ENCODE assay signal across 11 cellular contexts in the genomic region with DNA sequence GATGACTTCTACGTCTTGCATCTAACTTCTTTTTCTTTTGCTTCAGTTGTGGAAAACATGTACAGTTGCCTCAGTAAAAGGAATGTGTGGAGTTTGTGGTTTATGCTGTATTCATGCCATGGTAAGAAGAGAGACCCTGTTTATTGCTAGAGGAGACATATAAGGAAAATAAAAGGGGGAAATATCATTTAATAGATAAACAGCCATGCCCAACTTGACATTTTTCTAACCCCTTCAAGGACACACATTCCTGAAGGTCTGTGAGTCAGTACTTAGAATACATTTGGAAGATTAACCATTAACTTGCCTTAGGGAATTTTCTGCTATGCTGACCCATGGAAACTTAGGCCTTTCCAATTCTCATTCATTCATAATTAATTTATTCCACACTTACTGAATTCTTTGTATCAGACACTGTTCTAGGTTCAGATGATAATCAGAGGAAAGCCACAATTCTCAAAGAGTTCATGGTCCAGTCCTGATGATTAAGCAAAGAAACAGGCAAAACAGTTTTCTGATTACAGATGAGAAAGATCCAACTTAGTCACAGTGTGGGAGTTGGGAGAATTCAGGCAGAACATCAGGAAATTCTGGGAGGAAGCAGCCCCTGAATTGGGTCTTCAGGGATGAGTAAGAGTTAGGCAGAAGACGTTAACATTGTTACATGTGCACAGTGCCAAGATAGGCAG.
DNase-seq lines count a peak whose midpoint lies in the region; TF ChIP-seq lines count a peak whose summit lies in the region.
"Had no signal": no experiment of that assay in that cellular context is flagged by ENCODE, and none has a peak within 500 bp of the region (broad histone marks: within the 10 kb centered on the region; RNA-seq: fewer than 3 reads in every experiment).

No MANE protein-coding gene starts in this region.

- peak overlapping the region; percentile 63 for H3K9ac ChIP-seq in SK-N-SH

- POLR2A ChIA-PET in SK-N-SH (lab: Yijun Ruan, JAX) = no interaction called here

- no peaks in the 10 kb centered on the region for H4K20me1 ChIP-seq in SK-N-SH (ENCODE audit: insufficient read depth)

- H3K4me1 ChIP-seq in SK-N-SH (ENCODE audit: control insufficient read depth in 1 of 2, insufficient read depth in 2 of 2, low read depth in 1 of 2, low read length in 1 of 2) = peaks cover 17 to 32% of the 10 kb centered on the region in 2 experiments

- H3K4me2 ChIP-seq in SK-N-SH = peak overlapping the region; percentile 61

- peaks cover 47% of the 10 kb centered on the region for H3F3A ChIP-seq in SK-N-SH (replicated peaks; ENCODE audit: insufficient read depth)

- H3K27ac Mint-ChIP-seq in activated naive CD4-positive, alpha-beta T cell treated with anti-CD3 and anti-CD28 coated beads for 36 hours = no peak overlapping the region

- H2AFZ ChIP-seq in SK-N-SH (ENCODE audit: low read depth) = no peak overlapping the region

- no peaks in the 10 kb centered on the region for H3K9me3 Mint-ChIP-seq in activated naive CD4-positive, alpha-beta T cell treated with anti-CD3 and anti-CD28 coated beads for 36 hours

- no peaks in the 10 kb centered on the region for H3K36me3 Mint-ChIP-seq in activated naive CD4-positive, alpha-beta T cell treated with anti-CD3 and anti-CD28 coated beads for 36 hours (ENCODE audit: low read depth)

- peak; percentile 93 for DNase-seq in ELR (ENCODE audit: low read depth)
- DNase-seq in SK-N-SH = no peak
- DNase-seq in fibroblast of pulmonary artery (ENCODE audit: low read depth) = peak; percentile 94
- DNase-seq in pulmonary artery endothelial cell (ENCODE audit: low read depth, low spot score) = peak; percentile 84
- no peak for DNase-seq in KG1 (lab: John Stamatoyannopoulos, UW)
- no peak for DNase-seq in superior temporal gyrus (ENCODE audit: extremely low spot score)
- no peak for DNase-seq in activated CD8-positive, alpha-beta memory T cell treated with anti-CD3 and anti-CD28 coated beads, Interleukin-2, amount 50 U/mL, for 4 hours
- no peak for DNase-seq in activated naive CD4-positive, alpha-beta T cell treated with anti-CD3 and anti-CD28 coated beads for 36 hours
- DNase-seq: DMS79 treated with DMSO at 0.1 percent for 48 hours, SIG-M5, tibial artery had no signal

- H3K27me3 Mint-ChIP-seq in activated naive CD4-positive, alpha-beta T cell treated with anti-CD3 and anti-CD28 coated beads for 36 hours (ENCODE audit: low read depth) = peaks cover 15% of the 10 kb centered on the region

- no peak overlapping the region for H3K4me3 ChIP-seq in SK-N-SH (ENCODE audit: low read depth in 2 of 2, low read length in 1 of 2)
- H3K4me3 ChIP-seq in fibroblast of pulmonary artery (replicated peaks; ENCODE audit: low read depth, low read length) = no peak overlapping the region
- H3K4me3 ChIP-seq: tibial artery had no signal

- TF ChIP-seq CTCF in SK-N-SH (IDR thresholded peaks at IDR 0.05) (no peak), fibroblast of pulmonary artery (IDR thresholded peaks at IDR 0.05; ENCODE audit: low read length, missing control alignments) (no peak)

- intact Hi-C loops in activated naive CD4-positive, alpha-beta T cell treated with anti-CD3 and anti-CD28 coated beads for 36 hours (cut with micrococcal nuclease) = no loop called here

- H3K9me2 ChIP-seq in SK-N-SH = no peaks in the 10 kb centered on the region

- no peak for TF ChIP-seq RAD21 in SK-N-SH (IDR thresholded peaks at IDR 0.05; ENCODE audit: low read length)

- no peaks in the 10 kb centered on the region for H3K4me1 Mint-ChIP-seq in activated naive CD4-positive, alpha-beta T cell treated with anti-CD3 and anti-CD28 coated beads for 36 hours (ENCODE audit: low read depth)

- CTCF ChIA-PET in SK-N-SH (lab: Yijun Ruan, JAX) = no interaction called here
- CTCF ChIA-PET in activated naive CD4-positive, alpha-beta T cell treated with anti-CD3 and anti-CD28 coated beads for 36 hours (lab: Charles Lee) = no interaction called here

- no peaks in the 10 kb centered on the region for H3K27me3 ChIP-seq in SK-N-SH (ENCODE audit: insufficient read depth)
- H3K27me3 ChIP-seq: tibial artery had no signal

- H3K27ac ChIP-seq in SK-N-SH (ENCODE audit: low read depth in 2 of 2, low read length in 1 of 2) = peak overlapping the region; percentile 89 to 99

- no peak overlapping the region for H3K4me3 Mint-ChIP-seq in activated naive CD4-positive, alpha-beta T cell treated with anti-CD3 and anti-CD28 coated beads for 36 hours

- no peaks in the 10 kb centered on the region for H3K79me2 ChIP-seq in SK-N-SH (ENCODE audit: insufficient read depth)

- no peaks in the 10 kb centered on the region for H3K9me3 ChIP-seq in SK-N-SH
- H3K9me3 ChIP-seq: tibial artery had no signal

- H3K36me3 ChIP-seq in SK-N-SH (replicated peaks in 1 of 2; ENCODE audit: control insufficient read depth in 1 of 2, insufficient read depth in 2 of 2, low read length in 1 of 2) = no peaks in the 10 kb centered on the region
- H3K36me3 ChIP-seq: tibial artery had no signal

- peak in 1 of 2 experiments; percentile 84; a peak in 2 of 4 replicates for TF ChIP-seq EP300 in SK-N-SH (IDR thresholded peaks at IDR 0.05; ENCODE audit: borderline replicate concordance in 1 of 2, low read depth in 1 of 2, low read length in 1 of 2)

- 7% methylated on average over 2 of the region's 2 CpGs for WGBS in SK-N-SH (ENCODE audit: low lambda C conversion rate)

TF ChIP-seq in SK-N-SH, 30 proteins besides CTCF, POLR2A, EP300 and RAD21 (continues in another document):
- TF ChIP-seq, protein P1, sequence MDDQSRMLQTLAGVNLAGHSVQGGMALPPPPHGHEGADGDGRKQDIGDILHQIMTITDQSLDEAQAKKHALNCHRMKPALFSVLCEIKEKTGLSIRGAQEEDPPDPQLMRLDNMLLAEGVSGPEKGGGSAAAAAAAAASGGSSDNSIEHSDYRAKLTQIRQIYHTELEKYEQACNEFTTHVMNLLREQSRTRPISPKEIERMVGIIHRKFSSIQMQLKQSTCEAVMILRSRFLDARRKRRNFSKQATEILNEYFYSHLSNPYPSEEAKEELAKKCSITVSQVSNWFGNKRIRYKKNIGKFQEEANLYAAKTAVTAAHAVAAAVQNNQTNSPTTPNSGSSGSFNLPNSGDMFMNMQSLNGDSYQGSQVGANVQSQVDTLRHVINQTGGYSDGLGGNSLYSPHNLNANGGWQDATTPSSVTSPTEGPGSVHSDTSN (IDR thresholded peaks at IDR 0.05) = peak; percentile 53
- TF ChIP-seq RXRA (IDR thresholded peaks at IDR 0.05; ENCODE audit: borderline replicate concordance, low read depth) (peak; percentile 91), SIN3A (IDR thresholded peaks at IDR 0.05; ENCODE audit: borderline replicate concordance, low read depth, low read length) (no peak), GABPA (IDR thresholded peaks at IDR 0.05; ENCODE audit: low read depth) (no peak), YY1 (IDR thresholded peaks at IDR 0.05; ENCODE audit: low read depth) (0 out of 2 replicates have a peak, but pooled peaks have one; percentile 34), FOXM1 (IDR thresholded peaks at IDR 0.05; ENCODE audit: low read depth) (peak; percentile 57), ELF1 (IDR thresholded peaks at IDR 0.05) (no peak), NFIC (IDR thresholded peaks at IDR 0.05; ENCODE audit: borderline replicate concordance) (peak; percentile 74)
- TF ChIP-seq, protein P2, sequence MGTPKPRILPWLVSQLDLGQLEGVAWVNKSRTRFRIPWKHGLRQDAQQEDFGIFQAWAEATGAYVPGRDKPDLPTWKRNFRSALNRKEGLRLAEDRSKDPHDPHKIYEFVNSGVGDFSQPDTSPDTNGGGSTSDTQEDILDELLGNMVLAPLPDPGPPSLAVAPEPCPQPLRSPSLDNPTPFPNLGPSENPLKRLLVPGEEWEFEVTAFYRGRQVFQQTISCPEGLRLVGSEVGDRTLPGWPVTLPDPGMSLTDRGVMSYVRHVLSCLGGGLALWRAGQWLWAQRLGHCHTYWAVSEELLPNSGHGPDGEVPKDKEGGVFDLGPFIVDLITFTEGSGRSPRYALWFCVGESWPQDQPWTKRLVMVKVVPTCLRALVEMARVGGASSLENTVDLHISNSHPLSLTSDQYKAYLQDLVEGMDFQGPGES (IDR thresholded peaks at IDR 0.05; ENCODE audit: low read depth, low read length) = no peak
- TF ChIP-seq, protein P3, sequence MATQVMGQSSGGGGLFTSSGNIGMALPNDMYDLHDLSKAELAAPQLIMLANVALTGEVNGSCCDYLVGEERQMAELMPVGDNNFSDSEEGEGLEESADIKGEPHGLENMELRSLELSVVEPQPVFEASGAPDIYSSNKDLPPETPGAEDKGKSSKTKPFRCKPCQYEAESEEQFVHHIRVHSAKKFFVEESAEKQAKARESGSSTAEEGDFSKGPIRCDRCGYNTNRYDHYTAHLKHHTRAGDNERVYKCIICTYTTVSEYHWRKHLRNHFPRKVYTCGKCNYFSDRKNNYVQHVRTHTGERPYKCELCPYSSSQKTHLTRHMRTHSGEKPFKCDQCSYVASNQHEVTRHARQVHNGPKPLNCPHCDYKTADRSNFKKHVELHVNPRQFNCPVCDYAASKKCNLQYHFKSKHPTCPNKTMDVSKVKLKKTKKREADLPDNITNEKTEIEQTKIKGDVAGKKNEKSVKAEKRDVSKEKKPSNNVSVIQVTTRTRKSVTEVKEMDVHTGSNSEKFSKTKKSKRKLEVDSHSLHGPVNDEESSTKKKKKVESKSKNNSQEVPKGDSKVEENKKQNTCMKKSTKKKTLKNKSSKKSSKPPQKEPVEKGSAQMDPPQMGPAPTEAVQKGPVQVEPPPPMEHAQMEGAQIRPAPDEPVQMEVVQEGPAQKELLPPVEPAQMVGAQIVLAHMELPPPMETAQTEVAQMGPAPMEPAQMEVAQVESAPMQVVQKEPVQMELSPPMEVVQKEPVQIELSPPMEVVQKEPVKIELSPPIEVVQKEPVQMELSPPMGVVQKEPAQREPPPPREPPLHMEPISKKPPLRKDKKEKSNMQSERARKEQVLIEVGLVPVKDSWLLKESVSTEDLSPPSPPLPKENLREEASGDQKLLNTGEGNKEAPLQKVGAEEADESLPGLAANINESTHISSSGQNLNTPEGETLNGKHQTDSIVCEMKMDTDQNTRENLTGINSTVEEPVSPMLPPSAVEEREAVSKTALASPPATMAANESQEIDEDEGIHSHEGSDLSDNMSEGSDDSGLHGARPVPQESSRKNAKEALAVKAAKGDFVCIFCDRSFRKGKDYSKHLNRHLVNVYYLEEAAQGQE (IDR thresholded peaks at IDR 0.05; ENCODE audit: low read depth, low read length) = 0 out of 2 replicates have a peak, but pooled peaks have one; percentile 33

Comparison
In these comparisons a context has a peak if more than half of its experiments do, and no peak if none do; other contexts are left out.
1. DNase-seq: peak in ELR (single experiment), fibroblast of pulmonary artery (single experiment) and pulmonary artery endothelial cell (single experiment); none in SK-N-SH (single experiment), KG1 (single experiment), superior temporal gyrus (single experiment), activated CD8-positive, alpha-beta memory T cell treated with anti-CD3 and anti-CD28 coated beads, Interleukin-2, amount 50 U/mL, for 4 hours (single experiment) and activated naive CD4-positive, alpha-beta T cell treated with anti-CD3 and anti-CD28 coated beads for 36 hours (single experiment).